27 cellular contexts compared by ENCODE assay signal in genomic region chr11:28512143-28512756, GRCh38.
"Had no signal": no experiment of that assay in that cellular context is flagged by ENCODE, and none has a peak within 500 bp of the region (broad histone marks: within the 10 kb centered on the region; RNA-seq: fewer than 3 reads in every experiment).

No MANE protein-coding gene starts in this region.

- DNase-seq: stimulated activated CD4-positive, alpha-beta T cell treated with anti-CD3 and anti-CD28 coated beads, Interleukin-2, amount 100 ng/mL, for 48 hours; stimulated activated CD4-positive, alpha-beta T cell treated with anti-CD3 and anti-CD28 coated beads, Interleukin-4, amount 100 ng/mL, for 1 hour; stimulated activated CD4-positive, alpha-beta T cell treated with anti-CD3 and anti-CD28 coated beads, Interleukin-4, amount 100 ng/mL, for 24 hours; stimulated activated CD4-positive, alpha-beta T cell treated with anti-CD3 and anti-CD28 coated beads, Interleukin-4, amount 100 ng/mL, for 4 hours; stimulated activated CD8-positive, alpha-beta memory T cell treated with anti-CD3 and anti-CD28 coated beads, Interleukin-4, amount 100 ng/mL, for 48 hours; stimulated activated naive B cell treated with anti-CD40 and anti-IgM and Interleukin-4, amounts not matched to agents 10 μg/mL and 1 μg/mL and 100 μg/mL, for 72 hours; stimulated activated naive CD4-positive, alpha-beta T cell; stimulated activated naive CD4-positive, alpha-beta T cell treated with Interleukin-2 at 50 U/mL for 16 hours; stimulated activated naive CD8-positive, alpha-beta T cell treated with anti-CD3 and anti-CD28 coated beads, Interleukin-15, amount 100 ng/mL, for 72 hours; stimulated activated naive CD8-positive, alpha-beta T cell treated with anti-CD3 and anti-CD28 coated beads, Interleukin-15, Interleukin-2, amounts not matched to agents 100 U/mL and 50 U/mL, for 24 hours; stomach; substantia nigra; testis; thyroid gland; tibial artery; transverse colon; trophoblast cell; upper lobe of right lung; uterus had no signal

- FAIRE-seq: urothelium cell line had no signal

- H3K27ac ChIP-seq: stomach, suprapubic skin, testis, thoracic aorta, thyroid gland, tibial artery, tibial nerve, transverse colon, upper lobe of left lung, upper lobe of right lung, uterus, vagina had no signal

- H3K9me3 ChIP-seq: suprapubic skin, testis, thoracic aorta, thyroid gland, tibial artery, transverse colon, upper lobe of right lung, uterus, vagina had no signal

- H3K4me3 ChIP-seq: stomach, suprapubic skin, testis, thoracic aorta, thyroid gland, tibial artery, tibial nerve, transverse colon, upper lobe of left lung, upper lobe of right lung, uterus, vagina had no signal

- H3K4me1 ChIP-seq: stomach, suprapubic skin, testis, thyroid gland, tibial artery, tibial nerve, transverse colon, upper lobe of left lung, upper lobe of right lung, uterus, vagina had no signal

- H3K27me3 ChIP-seq: stomach, suprapubic skin, testis, thyroid gland, tibial artery, tibial nerve, transverse colon, upper lobe of left lung, upper lobe of right lung, uterus, vagina had no signal

- ATAC-seq: stimulated activated effector memory CD8-positive, alpha-beta T cell treated with anti-CD3 and anti-CD28 coated beads, Interleukin-12 subunit alpha, Interleukin-12 subunit beta, amount 100 ng/mL, for 72 hours; stimulated activated memory B cell treated with anti-CD40 and anti-IgM and Interleukin-4, amounts not matched to agents 10 μg/mL and 1 μg/mL and 100 μg/mL, for 72 hours; stimulated activated naive B cell treated with anti-CD40 and anti-IgM and Interleukin-4, amounts not matched to agents 10 μg/mL and 1 μg/mL and 100 μg/mL, for 72 hours; stimulated activated naive CD8-positive, alpha-beta T cell treated with anti-CD3 and anti-CD28 coated beads, Interleukin-15, amount 100 ng/mL, for 72 hours; stimulated activated naive CD8-positive, alpha-beta T cell treated with anti-CD3 and anti-CD28 coated beads, Interleukin-15, Interleukin-2, amounts not matched to agents 100 U/mL and 50 U/mL, for 24 hours; upper lobe of right lung had no signal

- H3K36me3 ChIP-seq: stomach, suprapubic skin, thoracic aorta, thyroid gland, tibial artery, transverse colon, upper lobe of left lung, upper lobe of right lung, uterus, vagina had no signal
